21 cellular contexts compared by ENCODE assay signal in the genomic region with DNA sequence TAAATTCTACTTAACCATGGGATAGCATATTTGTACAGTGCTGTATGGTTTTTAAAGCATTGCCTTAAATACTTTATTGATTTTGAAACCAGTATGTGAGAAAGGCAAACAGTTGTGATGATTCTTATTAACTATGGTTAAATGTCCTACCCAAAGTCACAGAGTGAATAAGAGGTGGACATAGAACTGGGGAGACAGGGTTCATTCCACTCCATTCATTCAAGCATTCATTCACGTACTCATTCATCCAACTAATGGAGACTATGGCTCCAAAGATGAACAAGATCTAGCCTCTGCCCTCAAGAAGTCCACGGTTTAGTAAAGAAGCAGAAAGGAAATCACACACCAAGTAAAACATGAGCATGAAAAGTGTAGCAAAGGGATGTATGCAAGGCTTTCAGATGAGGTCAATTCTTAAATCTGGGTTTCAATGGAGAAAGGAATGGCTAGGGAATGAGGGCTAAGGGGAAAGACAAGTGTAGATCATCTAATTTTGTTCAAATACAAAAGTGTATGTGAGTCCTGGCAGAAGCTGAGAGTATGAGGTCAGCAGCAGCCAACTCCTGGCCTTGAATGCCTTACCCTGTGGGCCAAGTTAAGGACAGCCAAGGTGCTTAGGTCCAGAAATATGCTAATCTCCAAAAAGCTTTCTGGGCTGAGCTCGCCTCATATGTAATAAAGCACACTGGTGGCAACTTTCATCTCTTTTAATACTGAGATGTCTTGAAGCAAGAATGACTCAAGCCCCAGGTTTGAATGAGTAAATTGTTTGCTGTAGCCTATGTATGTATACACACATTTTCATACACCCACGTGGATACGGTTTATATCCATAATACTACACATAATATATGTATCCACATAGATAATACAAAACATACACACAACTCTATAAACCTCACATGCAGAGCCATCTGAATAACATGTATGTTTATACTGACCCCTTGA. TPM values are rescaled to one million over a fixed set of nuclear protein-coding genes. Genes with fewer than 3 reads are reported as not detected.
DNase-seq lines count a peak whose midpoint lies in the region; ATAC-seq and TF ChIP-seq lines count a peak whose summit lies in the region.
"Had no signal": no experiment of that assay in that cellular context is flagged by ENCODE, and none has a peak within 500 bp of the region (broad histone marks: within the 10 kb centered on the region; RNA-seq: fewer than 3 reads in every experiment).

No MANE protein-coding gene starts in this region.

- no peaks in the 10 kb centered on the region for H3F3A ChIP-seq in SK-N-SH (replicated peaks; ENCODE audit: insufficient read depth)

- ATAC-seq in SK-N-SH treated with all-trans-retinoic acid at 6 μM for 48 hours: no peak
- ATAC-seq in activated T-helper 17 cell treated with anti-CD3 and anti-CD28 coated beads, Interleukin-2, amount 50 U/mL, for 72 hours (replicated peaks): peak; percentile 47
- ATAC-seq: upper lobe of right lung had no signal

- intact Hi-C loops in vagina (cut with DNase I): loop anchor here (10.0 kb wide), 1 partner anchor 271 kb away; no protein-coding TSS in a partner anchor

- peak overlapping the region; percentile 99 for H3K4me3 Mint-ChIP-seq in activated T-helper 17 cell treated with anti-CD3 and anti-CD28 coated beads, Interleukin-2, amount 50 U/mL, for 72 hours

- no peak overlapping the region for H2AFZ ChIP-seq in SK-N-SH (ENCODE audit: low read depth)

- H3K36me3 ChIP-seq in SK-N-SH (replicated peaks in 1 of 2; ENCODE audit: control insufficient read depth in 1 of 2, insufficient read depth in 2 of 2, low read length in 1 of 2) (peaks cover 0 to 5% of the 10 kb centered on the region in 2 experiments), GM06990 (ENCODE audit: control insufficient read depth, insufficient read depth, low read length) (peaks cover 2% of the 10 kb centered on the region; the same call in 1 of the 2 replicates), iPS-20b (ENCODE audit: insufficient read depth, low read depth, low read length) (no peaks in the 10 kb centered on the region), vagina (no peaks in the 10 kb centered on the region)
- H3K36me3 ChIP-seq: BE2C, Peyer's patch, upper lobe of right lung had no signal

- H3K9me3 ChIP-seq in SK-N-SH: no peaks in the 10 kb centered on the region
- H3K9me3 ChIP-seq in iPS-20b (ENCODE audit: insufficient read depth, low read depth, low read length): no peaks in the 10 kb centered on the region
- H3K9me3 ChIP-seq in vagina: no peaks in the 10 kb centered on the region
- H3K9me3 ChIP-seq: BE2C, Peyer's patch, upper lobe of right lung had no signal

- H3K9me2 ChIP-seq in SK-N-SH: no peaks in the 10 kb centered on the region

- H3K4me1 ChIP-seq in SK-N-SH (ENCODE audit: control insufficient read depth in 1 of 2, insufficient read depth in 2 of 2, low read depth in 1 of 2, low read length in 1 of 2) (peaks cover 0 to 5% of the 10 kb centered on the region in 2 experiments; a peak in 2 of 4 replicates), iPS-20b (ENCODE audit: insufficient read depth, low read length) (peaks cover 45% of the 10 kb centered on the region), vagina (peaks cover 21% of the 10 kb centered on the region)

- TF ChIP-seq EP300 in SK-N-SH (IDR thresholded peaks at IDR 0.05; ENCODE audit: borderline replicate concordance in 1 of 2, low read depth in 1 of 2, low read length in 1 of 2): no peak

- TF ChIP-seq RAD21 in SK-N-SH (IDR thresholded peaks at IDR 0.05; ENCODE audit: low read length): no peak

- H3K9me3 Mint-ChIP-seq in activated T-helper 17 cell treated with anti-CD3 and anti-CD28 coated beads, Interleukin-2, amount 50 U/mL, for 72 hours: no peaks in the 10 kb centered on the region

- POLR2A ChIA-PET in SK-N-SH (lab: Yijun Ruan, JAX): no interaction called here

- H3K4me1 Mint-ChIP-seq in activated T-helper 17 cell treated with anti-CD3 and anti-CD28 coated beads, Interleukin-2, amount 50 U/mL, for 72 hours: peaks cover 23% of the 10 kb centered on the region

- H3K79me2 ChIP-seq in SK-N-SH (ENCODE audit: insufficient read depth): peaks cover 90% of the 10 kb centered on the region

- DNase-seq in SK-N-SH: no peak
- no peak for DNase-seq in GM06990 (ENCODE audit: extremely low read depth, insufficient read length)
- no peak for DNase-seq in NCI-H345 (lab: John Stamatoyannopoulos, UW)
- DNase-seq in HK-2 (ENCODE audit: unreplicated experiment): no peak
- DNase-seq in vagina (ENCODE audit: extremely low spot score in 2 of 2): no peak
- DNase-seq: activated gamma-delta T cell; BE2C; dermis blood vessel endothelial cell; DMS153; mesenchymal stem cell; NCI-H1105; Peyer's patch; retina; stimulated activated CD4-positive, alpha-beta T cell treated with anti-CD3 and anti-CD28 coated beads, Interleukin-15, amount 100 ng/mL, for 24 hours; stimulated activated naive CD4-positive, alpha-beta T cell treated with Interleukin-2 at 50 U/mL for 16 hours; upper lobe of right lung had no signal

- TF ChIP-seq CTCF in SK-N-SH (IDR thresholded peaks at IDR 0.05) (no peak), GM06990 (IDR thresholded peaks at IDR 0.05; ENCODE audit: insufficient read depth, low read length, poor library complexity, severe bottlenecking) (no peak), vagina (IDR thresholded peaks at IDR 0.05) (no peak)

- H3K4me2 ChIP-seq in SK-N-SH: peak overlapping the region; percentile 17; the same call in 1 of the 2 replicates
- H3K4me2 ChIP-seq: KMS-11 had no signal

- peak overlapping the region; percentile 84 for H3K27ac Mint-ChIP-seq in activated T-helper 17 cell treated with anti-CD3 and anti-CD28 coated beads, Interleukin-2, amount 50 U/mL, for 72 hours

- H3K27me3 Mint-ChIP-seq in activated T-helper 17 cell treated with anti-CD3 and anti-CD28 coated beads, Interleukin-2, amount 50 U/mL, for 72 hours: no peaks in the 10 kb centered on the region

- TF ChIP-seq POLR2A in vagina (IDR thresholded peaks at IDR 0.05): no peak

- no peak overlapping the region for H3K4me3 ChIP-seq in SK-N-SH (ENCODE audit: low read depth in 2 of 2, low read length in 1 of 2)
- peak overlapping the region; percentile 22 for H3K4me3 ChIP-seq in GM06990 (replicated peaks; ENCODE audit: low read depth, low read length)
- H3K4me3 ChIP-seq in iPS-20b (ENCODE audit: low read length): peak overlapping the region; percentile 84; the same call in 1 of the 2 replicates
- no peak overlapping the region for H3K4me3 ChIP-seq in vagina
- H3K4me3 ChIP-seq: Peyer's patch, upper lobe of right lung had no signal

- H3K27me3 ChIP-seq in SK-N-SH (ENCODE audit: insufficient read depth) (no peaks in the 10 kb centered on the region), GM06990 (replicated peaks; ENCODE audit: control insufficient read depth, insufficient read depth, low read length) (no peaks in the 10 kb centered on the region), iPS-20b (ENCODE audit: insufficient read depth, low read length) (peaks cover 21% of the 10 kb centered on the region; the same call in 1 of the 2 replicates), vagina (no peaks in the 10 kb centered on the region)
- H3K27me3 ChIP-seq: BE2C, Peyer's patch, upper lobe of right lung had no signal

- H3K36me3 Mint-ChIP-seq in activated T-helper 17 cell treated with anti-CD3 and anti-CD28 coated beads, Interleukin-2, amount 50 U/mL, for 72 hours (ENCODE audit: low read depth): peaks cover 16% of the 10 kb centered on the region

- 70% methylated on average over 5 of the region's 5 CpGs for whole genome bisulfite sequencing in SK-N-SH (ENCODE audit: low lambda C conversion rate)

- H3K27ac ChIP-seq in SK-N-SH (ENCODE audit: low read depth in 2 of 2, low read length in 1 of 2): no peak overlapping the region
- H3K27ac ChIP-seq in iPS-20b (ENCODE audit: low read length): no peak overlapping the region
- H3K27ac ChIP-seq in vagina: no peak overlapping the region
- H3K27ac ChIP-seq: 22Rv1, KMS-11, upper lobe of right lung had no signal

- no peak overlapping the region for H3K9ac ChIP-seq in SK-N-SH
- no peak overlapping the region for H3K9ac ChIP-seq in iPS-20b (ENCODE audit: low read depth, low read length)
- H3K9ac ChIP-seq: KMS-11 had no signal

- CTCF ChIA-PET in SK-N-SH (lab: Yijun Ruan, JAX): interaction anchor here (1.3 kb wide), 1 partner anchor 9 kb away, joined by 3 read pairs; no protein-coding TSS in a partner anchor

- peaks cover 20% of the 10 kb centered on the region for H4K20me1 ChIP-seq in SK-N-SH (ENCODE audit: insufficient read depth)

TF ChIP-seq in SK-N-SH, 30 proteins besides CTCF, POLR2A, EP300 and RAD21 (continues in another document):
- TF ChIP-seq, protein P1, sequence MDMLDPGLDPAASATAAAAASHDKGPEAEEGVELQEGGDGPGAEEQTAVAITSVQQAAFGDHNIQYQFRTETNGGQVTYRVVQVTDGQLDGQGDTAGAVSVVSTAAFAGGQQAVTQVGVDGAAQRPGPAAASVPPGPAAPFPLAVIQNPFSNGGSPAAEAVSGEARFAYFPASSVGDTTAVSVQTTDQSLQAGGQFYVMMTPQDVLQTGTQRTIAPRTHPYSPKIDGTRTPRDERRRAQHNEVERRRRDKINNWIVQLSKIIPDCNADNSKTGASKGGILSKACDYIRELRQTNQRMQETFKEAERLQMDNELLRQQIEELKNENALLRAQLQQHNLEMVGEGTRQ (IDR thresholded peaks at IDR 0.05; ENCODE audit: borderline replicate concordance, low read depth, low read length): no peak
- no peak for TF ChIP-seq TEAD4 (IDR thresholded peaks at IDR 0.05; ENCODE audit: borderline replicate concordance, insufficient read depth)
- no peak for TF ChIP-seq TAF1 (IDR thresholded peaks at IDR 0.05; ENCODE audit: borderline replicate concordance, low read depth, low read length)
- no peak for TF ChIP-seq NRF1 (IDR thresholded peaks at IDR 0.05; ENCODE audit: low read depth, low read length)
- no peak for TF ChIP-seq RFX5 (IDR thresholded peaks at IDR 0.05; ENCODE audit: low read length)

TF ChIP-seq in SK-N-SH treated with all-trans-retinoic acid at 6 μM for 48 hours, 23 proteins besides CTCF, POLR2A, EP300 and RAD21 (continues in another document):
- TF ChIP-seq CSDC2 (CRISPR knock-in tag; IDR thresholded peaks at IDR 0.05): no peak
- TF ChIP-seq ESRRG (CRISPR knock-in tag; IDR thresholded peaks at IDR 0.05): no peak
- TF ChIP-seq ISL1 (CRISPR knock-in tag; IDR thresholded peaks at IDR 0.05): no peak
- TF ChIP-seq ZNF70 (CRISPR knock-in tag; IDR thresholded peaks at IDR 0.05): no peak

RNA-seq across cellular contexts. Expression of gene TNIK, which starts 4.3 kb away (rescaled TPM):
- 19.4 and 26.8 TPM in 2 replicates for polyA plus RNA-seq in SK-N-SH (2012; rRNA removed)
- polyA plus RNA-seq in SK-N-SH (2012; cell fraction: cytosol; rRNA removed): 19.5 and 21.3 TPM in 2 replicates
- 29.9 and 67.9 TPM in 2 replicates for polyA plus RNA-seq in SK-N-SH (2012; cell fraction: nucleus; rRNA removed)
- total RNA-seq in activated T-helper 17 cell treated with anti-CD3 and anti-CD28 coated beads, Interleukin-2, amount 50 U/mL, for 72 hours: 10 to 100 TPM; 28.6 to 43.8 TPM
- 5.9 TPM for total RNA-seq in vagina

Comparison
In these comparisons a context has a peak if more than half of its experiments do, and no peak if none do; other contexts are left out.
1. H3K4me3 ChIP-seq: peak in GM06990 (single experiment) and iPS-20b (single experiment); none in SK-N-SH (0 of 2) and vagina (0 of 2).